ENCODE assay signal across 8 cellular contexts in genomic region chr10:62244785-62245595, GRCh38. TPM values are rescaled to one million over a fixed set of nuclear protein-coding genes. Genes with fewer than 3 reads are reported as not detected.
DNase-seq lines count a peak whose midpoint lies in the region; ATAC-seq and TF ChIP-seq lines count a peak whose summit lies in the region.

No MANE protein-coding gene starts in this region.

- no peaks in the 10 kb centered on the region for H3K9me3 ChIP-seq in OCI-LY3 (ENCODE audit: insufficient read depth, low read length)
- H3K9me3 ChIP-seq in heart left ventricle = no peaks in the 10 kb centered on the region

- TF ChIP-seq POLR2A in heart left ventricle (IDR thresholded peaks at IDR 0.05) = no peak

- WGBS in heart left ventricle, 4 donors = 31 to 37% (median 35%) methylated on average over 5 of the region's 5 CpGs

- POLR2A ChIA-PET in activated naive CD8-positive, alpha-beta T cell treated with anti-CD3 and anti-CD28 coated beads, Interleukin-2, amount 10 ng/mL, durations not matched to agents 7 days and 5 days (lab: Charles Lee) = interaction anchor here (0.6 to 3.0 kb wide), 5 partner anchors 61 to 348 kb away, joined by 5 to 19 read pairs (median 16); partner anchors contain the start of gene ARID5B

- peak overlapping the region; percentile 51 for H3K4me2 ChIP-seq in OCI-LY3 (ENCODE audit: low read length)

- peak overlapping the region; percentile 52 for H2AFZ ChIP-seq in OCI-LY3 (ENCODE audit: low read depth, low read length)

- no peaks in the 10 kb centered on the region for H3K27me3 Mint-ChIP-seq in activated naive CD8-positive, alpha-beta T cell treated with anti-CD3 and anti-CD28 coated beads, Interleukin-2, amount 10 ng/mL, durations not matched to agents 7 days and 5 days

- H3K27ac ChIP-seq in OCI-LY3 (ENCODE audit: low read length) = peak overlapping the region; percentile 82
- peak overlapping the region in 2 of 12 donors; percentile 7 to 85 for H3K27ac ChIP-seq in heart left ventricle

- H3K4me1 ChIP-seq in OCI-LY3 (ENCODE audit: low read length) (peaks cover 61% of the 10 kb centered on the region), heart left ventricle (peaks cover 0 to 37% (median 6%) of the 10 kb centered on the region in 12 donors)

- no peaks in the 10 kb centered on the region for H3K27me3 ChIP-seq in OCI-LY3 (ENCODE audit: low read depth, low read length)
- H3K27me3 ChIP-seq in heart left ventricle = no peaks in the 10 kb centered on the region

- H3K9me3 Mint-ChIP-seq in activated naive CD8-positive, alpha-beta T cell treated with anti-CD3 and anti-CD28 coated beads, Interleukin-2, amount 10 ng/mL, durations not matched to agents 7 days and 5 days = no peaks in the 10 kb centered on the region

- TF ChIP-seq CTCF in OCI-LY3 (IDR thresholded peaks at IDR 0.05; ENCODE audit: low read depth, low read length) (peak; percentile 82), heart left ventricle (IDR thresholded peaks at IDR 0.05) (peak; percentile 80 to 96 (median 88))

- DNase-seq in DMS153 treated with DMSO at 0.1 percent for 48 hours (lab: John Stamatoyannopoulos, UW; ENCODE audit: unreplicated experiment) = peak; percentile 72
- DNase-seq in activated naive CD8-positive, alpha-beta T cell treated with anti-CD3 and anti-CD28 coated beads, Interleukin-2, amount 10 ng/mL, durations not matched to agents 7 days and 5 days = no peak
- DNase-seq in heart left ventricle = peak in 2 of 5 donors; percentile 56 to 57
- DNase-seq in sciatic nerve (ENCODE audit: low spot score) = no peak

- peak overlapping the region; percentile 59 for H3K4me3 Mint-ChIP-seq in activated naive CD8-positive, alpha-beta T cell treated with anti-CD3 and anti-CD28 coated beads, Interleukin-2, amount 10 ng/mL, durations not matched to agents 7 days and 5 days

- H3K79me2 ChIP-seq in OCI-LY3 (ENCODE audit: low read length) = no peaks in the 10 kb centered on the region

- H3K36me3 ChIP-seq in OCI-LY3 (replicated peaks; ENCODE audit: low read depth, low read length) (no peaks in the 10 kb centered on the region), heart left ventricle (no peaks in the 10 kb centered on the region)

- H3K4me1 Mint-ChIP-seq in activated naive CD8-positive, alpha-beta T cell treated with anti-CD3 and anti-CD28 coated beads, Interleukin-2, amount 10 ng/mL, durations not matched to agents 7 days and 5 days = peaks cover 30% of the 10 kb centered on the region

- peaks cover 6% of the 10 kb centered on the region for H3K36me3 Mint-ChIP-seq in activated naive CD8-positive, alpha-beta T cell treated with anti-CD3 and anti-CD28 coated beads, Interleukin-2, amount 10 ng/mL, durations not matched to agents 7 days and 5 days

- peak overlapping the region; percentile 57 for H3K9ac ChIP-seq in OCI-LY3 (ENCODE audit: low read length)

- peak; percentile 57 for ATAC-seq in GM19351 (IDR thresholded peaks at IDR 0.05; ENCODE audit: unreplicated experiment)
- ATAC-seq in HG03469 (IDR thresholded peaks at IDR 0.05; ENCODE audit: unreplicated experiment) = peak; percentile 42
- peak; percentile 87 for ATAC-seq in activated naive CD8-positive, alpha-beta T cell treated with anti-CD3 and anti-CD28 coated beads, Interleukin-2, amount 10 ng/mL, durations not matched to agents 7 days and 5 days (ENCODE audit: low read depth)
- peak in 3 of 4 donors; percentile 80 to 88 (median 85) for ATAC-seq in heart left ventricle
- peak; percentile 77 for ATAC-seq in sciatic nerve
- no peak for ATAC-seq in GM19023 (IDR thresholded peaks at IDR 0.05; ENCODE audit: unreplicated experiment)

- intact Hi-C loops in heart left ventricle (cut with DNase I) (loop anchor here (1.0 to 10.0 kb wide), 11 partner anchors 206 to 1430 kb away; no protein-coding TSS in a partner anchor), sciatic nerve (cut with DNase I) (loop anchor here (10.0 kb wide), 1 partner anchor 200 kb away; no protein-coding TSS in a partner anchor)

- H3K27ac Mint-ChIP-seq in activated naive CD8-positive, alpha-beta T cell treated with anti-CD3 and anti-CD28 coated beads, Interleukin-2, amount 10 ng/mL, durations not matched to agents 7 days and 5 days = peak overlapping the region; percentile 65

- H3K4me3 ChIP-seq in OCI-LY3 (ENCODE audit: low read length) (peak overlapping the region; percentile 30), heart left ventricle (peak overlapping the region in 3 of 12 donors; percentile 14 to 48 (median 31))

- H4K20me1 ChIP-seq in OCI-LY3 (ENCODE audit: insufficient read depth, low read length) = no peaks in the 10 kb centered on the region

RNA-seq across cellular contexts. Expression of gene RTKN2, which starts 23.7 kb away (rescaled TPM):
- total RNA-seq in activated naive CD8-positive, alpha-beta T cell treated with anti-CD3 and anti-CD28 coated beads, Interleukin-2, amount 10 ng/mL, durations not matched to agents 7 days and 5 days = 1 to 10 TPM; 3.6 to 4.1 TPM
- total RNA-seq in heart left ventricle (under 1 TPM in 5 of 9 donors, not detected in 4; 0.04 to 0.14 (median 0.12) TPM), sciatic nerve (0.22 TPM)
- under 1 TPM in 1 of 2 donors, not detected in 1; 0.01 TPM for polyA plus RNA-seq in heart left ventricle
